12 cellular contexts compared by ENCODE assay signal in the genomic region with DNA sequence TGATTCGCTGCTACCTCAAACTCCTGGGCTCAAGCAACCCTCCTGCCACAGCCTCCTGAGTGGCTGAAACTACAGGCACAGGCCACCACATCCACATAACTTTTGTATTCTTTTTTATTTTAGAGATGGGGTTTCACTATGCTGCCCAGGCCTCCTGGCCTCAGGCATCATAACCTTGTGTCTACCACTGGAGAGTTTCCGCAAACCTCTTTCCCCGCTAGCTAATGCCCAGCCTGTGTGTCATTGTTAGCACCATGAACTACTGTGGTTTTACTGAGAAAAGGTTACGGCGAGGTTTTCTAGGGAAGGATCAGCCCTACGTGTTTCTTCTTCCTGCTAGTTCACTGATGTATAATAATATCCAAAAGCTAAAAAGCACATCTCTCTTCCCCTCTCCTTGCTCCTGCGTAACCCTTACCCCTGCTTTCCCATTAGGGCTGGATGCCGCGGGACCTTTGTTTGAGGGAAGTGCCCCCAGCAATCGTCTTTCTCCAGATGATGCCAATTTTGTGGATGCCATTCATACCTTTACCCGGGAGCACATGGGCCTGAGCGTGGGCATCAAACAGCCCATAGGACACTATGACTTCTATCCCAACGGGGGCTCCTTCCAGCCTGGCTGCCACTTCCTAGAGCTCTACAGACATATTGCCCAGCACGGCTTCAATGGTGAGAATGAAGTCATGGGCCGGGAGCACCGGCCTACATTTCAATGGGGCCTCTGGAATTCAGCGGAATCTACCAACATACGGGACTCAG.
DNase-seq lines count a peak whose midpoint lies in the region; ATAC-seq, FAIRE-seq and TF ChIP-seq lines count a peak whose summit lies in the region.
"Had no signal": no experiment of that assay in that cellular context is flagged by ENCODE, and none has a peak within 500 bp of the region (broad histone marks: within the 10 kb centered on the region; RNA-seq: fewer than 3 reads in every experiment).

No MANE protein-coding gene starts in this region.

- peak overlapping the region; percentile 47 for H3K4me3 Mint-ChIP-seq in activated CD8-positive, alpha-beta T cell treated with anti-CD3 and anti-CD28 coated beads, Interleukin-2, amount 10 ng/mL, durations not matched to agents 7 days and 5 days
- H3K4me3 Mint-ChIP-seq: CD14-positive monocyte had no signal

- H3K9me3 Mint-ChIP-seq in activated CD8-positive, alpha-beta T cell treated with anti-CD3 and anti-CD28 coated beads, Interleukin-2, amount 10 ng/mL, durations not matched to agents 7 days and 5 days (ENCODE audit: insufficient read depth) = no peaks in the 10 kb centered on the region

- H3K9ac ChIP-seq in liver (ENCODE audit: low read depth in 1 of 2, low read length in 2 of 2) (no peak overlapping the region), HepG2 (ENCODE audit: insufficient read depth, low read depth, low read length) (no peak overlapping the region)

- BruUV-seq in HepG2 (replicated peaks; lab: Mats Ljungman, UMichigan) = no TSS peak

- peaks cover 45% of the 10 kb centered on the region for H3K4me1 Mint-ChIP-seq in activated CD8-positive, alpha-beta T cell treated with anti-CD3 and anti-CD28 coated beads, Interleukin-2, amount 10 ng/mL, durations not matched to agents 7 days and 5 days (ENCODE audit: low read depth)
- H3K4me1 Mint-ChIP-seq: CD14-positive monocyte had no signal

- H3K27me3 Mint-ChIP-seq in activated CD8-positive, alpha-beta T cell treated with anti-CD3 and anti-CD28 coated beads, Interleukin-2, amount 10 ng/mL, durations not matched to agents 7 days and 5 days (ENCODE audit: low read depth) = no peaks in the 10 kb centered on the region

- POLR2A ChIA-PET in HepG2 (lab: Yijun Ruan, JAX) = interaction anchor here (1.1 to 2.1 kb wide), 2 partner anchors 40 to 69 kb away, joined by 3 to 7 read pairs; no protein-coding TSS in a partner anchor
- POLR2A ChIA-PET in activated CD8-positive, alpha-beta T cell treated with anti-CD3 and anti-CD28 coated beads, Interleukin-2, amount 10 ng/mL, durations not matched to agents 7 days and 5 days (lab: Charles Lee) = interaction anchor here (1.0 to 1.4 kb wide), 4 partner anchors 11 to 226 kb away, joined by 3 to 5 read pairs (median 4); partner anchors contain the start of gene MINDY2

- TF ChIP-seq RAD21 in liver (IDR thresholded peaks at IDR 0.05) (no peak), HepG2 (CRISPR knock-in tag; IDR thresholded peaks at IDR 0.05) (no peak)

- CTCF ChIA-PET in HepG2 (lab: Yijun Ruan, JAX; ENCODE audit: low intra/inter-chr PET ratio, low total read pairs) = no interaction called here
- CTCF ChIA-PET in activated CD8-positive, alpha-beta T cell treated with anti-CD3 and anti-CD28 coated beads, Interleukin-2, amount 10 ng/mL, durations not matched to agents 7 days and 5 days (lab: Charles Lee) = interaction anchor here (0.9 to 2.0 kb wide), 6 partner anchors 10 to 152 kb away, joined by 3 to 5 read pairs (median 4); no protein-coding TSS in a partner anchor

- TF ChIP-seq CTCF in liver (IDR thresholded peaks at IDR 0.05; ENCODE audit: low read depth, low read length, missing input control) = no peak
- no peak for TF ChIP-seq CTCF in HepG2 (CRISPR knock-in tag; IDR thresholded peaks at IDR 0.05)
- TF ChIP-seq CTCF in upper lobe of right lung (IDR thresholded peaks at IDR 0.05) = no peak

- FAIRE-seq in HepG2 (lab: Jason Lieb, UNC) = no peak
- FAIRE-seq: keratinocyte had no signal

- intact Hi-C loops in HepG2 (cut with micrococcal nuclease; ENCODE audit: unreplicated experiment) = loop anchor here (2.0 kb wide), 1 partner anchor 29 kb away; no protein-coding TSS in a partner anchor
- intact Hi-C loops in upper lobe of right lung (cut with DNase I) = no loop called here

- in situ Hi-C loops in HepG2 (cut with HindIII; ENCODE audit: extremely low pct_ligation_motif_present, low pct_unique_long_range_greater_than_20kb) = loop anchor here (5.0 kb wide), 1 partner anchor 73 kb away; no protein-coding TSS in a partner anchor
- in situ Hi-C loops in ACHN (cut with HindIII; ENCODE audit: low pct_ligation_motif_present, low pct_unique_long_range_greater_than_20kb, low sequenced_read_pairs) = no loop called here

- H3K36me3 ChIP-seq in liver (ENCODE audit: control insufficient read depth in 4 of 4, insufficient read depth in 3 of 4, low read depth in 1 of 4, low read length in 3 of 4) = peaks cover 3 to 34% (median 14%) of the 10 kb centered on the region in 4 donors
- H3K36me3 ChIP-seq in HepG2 (replicated peaks in 1 of 2; ENCODE audit: control insufficient read depth in 1 of 2, insufficient read depth in 2 of 2, low read length in 2 of 2) = peaks cover 2 to 13% of the 10 kb centered on the region in 2 experiments; a peak in 2 of 5 replicates
- H3K36me3 ChIP-seq in upper lobe of right lung = no peaks in the 10 kb centered on the region

- peak overlapping the region; percentile 97 for H3K27ac Mint-ChIP-seq in activated CD8-positive, alpha-beta T cell treated with anti-CD3 and anti-CD28 coated beads, Interleukin-2, amount 10 ng/mL, durations not matched to agents 7 days and 5 days
- H3K27ac Mint-ChIP-seq: CD14-positive monocyte had no signal

- H3K9me3 ChIP-seq in liver (ENCODE audit: control insufficient read depth in 4 of 4, low read length in 3 of 4) (no peaks in the 10 kb centered on the region), HepG2 (ENCODE audit: low read length) (no peaks in the 10 kb centered on the region), upper lobe of right lung (no peaks in the 10 kb centered on the region)

- no peak for DNase-seq in HepG2 (ENCODE audit: low spot score)
- DNase-seq in activated CD8-positive, alpha-beta T cell treated with anti-CD3 and anti-CD28 coated beads, Interleukin-2, amount 10 ng/mL, durations not matched to agents 7 days and 5 days = peak; percentile 88
- DNase-seq in kidney tubule cell (ENCODE audit: low spot score) = peak; percentile 43
- peak; percentile 56 for DNase-seq in upper lobe of right lung
- DNase-seq in ACHN = no peak
- DNase-seq in NCI-H187 (lab: John Stamatoyannopoulos, UW) = no peak
- DNase-seq: amygdala, nucleus accumbens had no signal

- no peak for ATAC-seq in HepG2
- ATAC-seq in activated CD8-positive, alpha-beta T cell treated with anti-CD3 and anti-CD28 coated beads, Interleukin-2, amount 10 ng/mL, durations not matched to agents 7 days and 5 days = peak; percentile 97
- peak; percentile 50 for ATAC-seq in upper lobe of right lung
- ATAC-seq in GM21576 (IDR thresholded peaks at IDR 0.05; ENCODE audit: unreplicated experiment) = no peak

- 96% methylated on average over 18 of the region's 18 CpGs for WGBS in liver
- WGBS in HepG2 (ENCODE audit: low lambda C conversion rate) = 99% methylated on average over 18 of the region's 18 CpGs

- H3K4me1 ChIP-seq in liver (ENCODE audit: control insufficient read depth in 4 of 4, insufficient read depth in 4 of 4, low read length in 3 of 4) = peaks cover 0 to 12% (median 8%) of the 10 kb centered on the region in 4 donors
- H3K4me1 ChIP-seq in HepG2 (ENCODE audit: insufficient read depth, low read length) = peaks cover 27% of the 10 kb centered on the region
- H3K4me1 ChIP-seq in upper lobe of right lung = no peaks in the 10 kb centered on the region

- no peak overlapping the region for H2AFZ ChIP-seq in HepG2 (ENCODE audit: low read length)

- no peaks in the 10 kb centered on the region for H3K79me2 ChIP-seq in HepG2 (ENCODE audit: insufficient read depth, low read length)

- no peak overlapping the region for H3K4me2 ChIP-seq in HepG2 (ENCODE audit: low read depth, low read length)

- no peaks in the 10 kb centered on the region for H4K20me1 ChIP-seq in HepG2 (ENCODE audit: insufficient read depth, low read length)

- TF ChIP-seq EP300 in HepG2 (IDR thresholded peaks at IDR 0.05; ENCODE audit: low read depth in 2 of 2, low read length in 2 of 2) (no peak), HepG2 (CRISPR knock-in tag; IDR thresholded peaks at IDR 0.05; ENCODE audit: borderline replicate concordance) (no peak)

- H3K27ac ChIP-seq in liver (ENCODE audit: low read depth in 1 of 2, low read length in 2 of 2) (peak overlapping the region; percentile 62 to 63), HepG2 (ENCODE audit: extremely low read length, insufficient read depth, low read length) (no peak overlapping the region), upper lobe of right lung (no peak overlapping the region)

- H3K27me3 ChIP-seq in liver (ENCODE audit: control insufficient read depth in 4 of 4, insufficient read depth in 4 of 4, low read length in 3 of 4) (no peaks in the 10 kb centered on the region), HepG2 (ENCODE audit: control insufficient read depth in 1 of 2, insufficient read depth in 2 of 2, low read length in 2 of 2) (no peaks in the 10 kb centered on the region), upper lobe of right lung (no peaks in the 10 kb centered on the region)

- H3K36me3 Mint-ChIP-seq in activated CD8-positive, alpha-beta T cell treated with anti-CD3 and anti-CD28 coated beads, Interleukin-2, amount 10 ng/mL, durations not matched to agents 7 days and 5 days (ENCODE audit: low read depth) = peaks cover 20% of the 10 kb centered on the region
- H3K36me3 Mint-ChIP-seq: CD14-positive monocyte had no signal

- no peak overlapping the region for H3K4me3 ChIP-seq in liver (ENCODE audit: low read depth in 1 of 3, low read length in 3 of 3)
- H3K4me3 ChIP-seq in HepG2 (replicated peaks in 1 of 3; ENCODE audit: insufficient read depth in 1 of 3, low read depth in 2 of 3, low read length in 3 of 3) = no peak overlapping the region
- H3K4me3 ChIP-seq in upper lobe of right lung = no peak overlapping the region

- no peak for TF ChIP-seq POLR2A in HepG2 (IDR thresholded peaks at IDR 0.05; ENCODE audit: insufficient read depth in 1 of 2, low read depth in 2 of 2, low read length in 2 of 2)

TF ChIP-seq in liver, 16 proteins besides CTCF, POLR2A, EP300 and RAD21:
- TF ChIP-seq SP1 (IDR thresholded peaks at IDR 0.05) = no peak
- no peak for TF ChIP-seq HNF4A (conservative IDR thresholded peaks at IDR 0.05)
- TF ChIP-seq, protein P1, sequence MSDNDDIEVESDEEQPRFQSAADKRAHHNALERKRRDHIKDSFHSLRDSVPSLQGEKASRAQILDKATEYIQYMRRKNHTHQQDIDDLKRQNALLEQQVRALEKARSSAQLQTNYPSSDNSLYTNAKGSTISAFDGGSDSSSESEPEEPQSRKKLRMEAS (IDR thresholded peaks at IDR 0.05) = no peak
- no peak for TF ChIP-seq JUND (IDR thresholded peaks at IDR 0.05)

TF ChIP-seq in HepG2, 621 proteins besides CTCF, POLR2A, EP300 and RAD21:
- TF ChIP-seq HNRNPH1 (optimal IDR thresholded peaks at IDR 0.05; ENCODE audit: low read depth, low read length) (no peak), FOXA1 (IDR thresholded peaks at IDR 0.05) (no peak), FOXA1 (CRISPR knock-in tag; IDR thresholded peaks at IDR 0.05) (no peak), AKAP8 (CRISPR knock-in tag; IDR thresholded peaks at IDR 0.05) (no peak)

Comparison
In these comparisons a context has a peak if more than half of its experiments do, and no peak if none do; other contexts are left out.
1. H3K27ac ChIP-seq: peak in liver (2 of 2); none in HepG2 (single experiment) and upper lobe of right lung (single experiment).
2. ATAC-seq: peak in activated CD8-positive, alpha-beta T cell treated with anti-CD3 and anti-CD28 coated beads, Interleukin-2, amount 10 ng/mL, durations not matched to agents 7 days and 5 days (single experiment) and upper lobe of right lung (single experiment); none in HepG2 (single experiment) and GM21576 (single experiment).
3. DNase-seq: peak in activated CD8-positive, alpha-beta T cell treated with anti-CD3 and anti-CD28 coated beads, Interleukin-2, amount 10 ng/mL, durations not matched to agents 7 days and 5 days (single experiment), kidney tubule cell (single experiment) and upper lobe of right lung (single experiment); none in HepG2 (single experiment), ACHN (single experiment) and NCI-H187 (0 of 2).